In genomic region chrX:23317799-23318724, GRCh38 we compare ENCODE assay signal across 8 cellular contexts. TPM values are rescaled to one million over a fixed set of nuclear protein-coding genes. Genes with fewer than 3 reads are reported as not detected.
A peak's percentile ranks its signal among the peaks of the same experiment; 100 is the strongest.
DNase-seq lines count a peak whose midpoint lies in the region; ATAC-seq and TF ChIP-seq lines count a peak whose summit lies in the region.

No MANE protein-coding gene starts in this region.

- peaks cover 3% of the 10 kb centered on the region for H3K27me3 Mint-ChIP-seq in memory B cell

- H3K4me1 ChIP-seq in body of pancreas = no peaks in the 10 kb centered on the region

- WGBS in body of pancreas, 2 donors = 53 to 57% methylated on average over 10 of the region's 11 CpGs

- TF ChIP-seq POLR2A in body of pancreas (IDR thresholded peaks at IDR 0.05) = no peak

- intact Hi-C loops in body of pancreas (cut with DNase I) = no loop called here

- H3K9me3 Mint-ChIP-seq in memory B cell = no peaks in the 10 kb centered on the region

- peak; percentile 71 for TF ChIP-seq CTCF in AG04449 (IDR thresholded peaks at IDR 0.05; ENCODE audit: insufficient read depth, low read length, missing control alignments)
- peak; percentile 88 for TF ChIP-seq CTCF in GM13977 (IDR thresholded peaks at IDR 0.05; ENCODE audit: extremely low read depth, insufficient read depth, missing control alignments)
- TF ChIP-seq CTCF in body of pancreas (IDR thresholded peaks at IDR 0.05) = peak; percentile 39 to 57 (median 48)

- no peaks in the 10 kb centered on the region for H3K27me3 ChIP-seq in body of pancreas

- no peak for DNase-seq in AG04449 (ENCODE audit: low read depth, low spot score)
- DNase-seq in GM13977 (ENCODE audit: low spot score) = peak; percentile 48
- peak; percentile 15 for DNase-seq in NCI-H82 treated with DMSO at 0.1 percent for 48 hours (lab: John Stamatoyannopoulos, UW; ENCODE audit: unreplicated experiment)
- peak in 1 of 4 donors; percentile 30 for DNase-seq in body of pancreas
- peak; percentile 12 to 41 for DNase-seq in memory B cell (ENCODE audit: low spot score in 2 of 2)
- DNase-seq in central memory CD4-positive, alpha-beta T cell = no peak
- no peak for DNase-seq in NCI-H510A treated with DMSO at 0.1 percent for 48 hours (lab: John Stamatoyannopoulos, UW)

- H3K36me3 ChIP-seq in body of pancreas (replicated peaks in 1 of 2; ENCODE audit: insufficient read depth in 1 of 2, low read depth in 2 of 2) = no peaks in the 10 kb centered on the region

- in situ Hi-C loops in GM13977 (cut with MboI; ENCODE audit: low pct_unique_long_range_greater_than_20kb, low sequenced_read_pairs, unreplicated experiment) = no loop called here

- POLR2A ChIA-PET in AG04449 (lab: Yijun Ruan, JAX) = no interaction called here

- CTCF ChIA-PET in AG04449 (lab: Yijun Ruan, JAX) = interaction anchor here (0.8 to 1.3 kb wide), 7 partner anchors 10 to 1333 kb away, joined by 3 to 6 read pairs (median 3); no protein-coding TSS in a partner anchor

- no peak overlapping the region for H3K27ac ChIP-seq in body of pancreas

- H3K27ac Mint-ChIP-seq in memory B cell = no peak overlapping the region

- no peaks in the 10 kb centered on the region for H3K9me3 ChIP-seq in body of pancreas

- ATAC-seq in HG02678 (IDR thresholded peaks at IDR 0.05; ENCODE audit: unreplicated experiment) = peak; percentile 69
- peak; percentile 40 for ATAC-seq in body of pancreas
- peak; percentile 47 for ATAC-seq in memory B cell (ENCODE audit: low read depth)

- no peak overlapping the region for H3K4me3 Mint-ChIP-seq in memory B cell

- peaks cover 5% of the 10 kb centered on the region for H3K4me1 Mint-ChIP-seq in memory B cell

- no peaks in the 10 kb centered on the region for H3K36me3 Mint-ChIP-seq in memory B cell

- no peak overlapping the region for H3K4me3 ChIP-seq in AG04449 (ENCODE audit: low read depth, low read length)
- no peak overlapping the region for H3K4me3 ChIP-seq in body of pancreas

RNA-seq across cellular contexts. Expression of gene PTCHD1, which starts 16.6 kb away (rescaled TPM):
- under 1 TPM in 1 of 2 donors, not detected in 1; under 0.01 TPM for total RNA-seq in body of pancreas

Comparison
In these comparisons a context has a peak if more than half of its experiments do, and no peak if none do; other contexts are left out.
1. DNase-seq: peak in GM13977 (single experiment), NCI-H82 treated with DMSO at 0.1 percent for 48 hours (single experiment) and memory B cell (2 of 2); none in AG04449 (single experiment), central memory CD4-positive, alpha-beta T cell (single experiment) and NCI-H510A treated with DMSO at 0.1 percent for 48 hours (single experiment).
2. Peak in every context shown above with its lines, with median percentiles within 50 percentile points of each other: CTCF ChIP-seq and ATAC-seq.